Comparison of ENCODE assay signal across 16 cellular contexts in genomic region chr11:72048718-72049460, GRCh38. TPM values are rescaled to one million over a fixed set of nuclear protein-coding genes. Genes with fewer than 3 reads are reported as not detected.
DNase-seq lines count a peak whose midpoint lies in the region; ATAC-seq and TF ChIP-seq lines count a peak whose summit lies in the region.
"Had no signal": no experiment of that assay in that cellular context is flagged by ENCODE, and none has a peak within 500 bp of the region (broad histone marks: within the 10 kb centered on the region; RNA-seq: fewer than 3 reads in every experiment).

No MANE protein-coding gene starts in this region.

- WGBS in heart left ventricle, 4 donors: 74 to 83% (median 77%) methylated on average over 4 of the region's 4 CpGs
- 83% methylated on average over 4 of the region's 4 CpGs for WGBS in esophagus muscularis mucosa

- TF ChIP-seq CTCF in heart left ventricle (IDR thresholded peaks at IDR 0.05): no peak
- TF ChIP-seq CTCF in esophagus muscularis mucosa (IDR thresholded peaks at IDR 0.05): no peak
- no peak for TF ChIP-seq CTCF in neural crest cell (conservative IDR thresholded peaks at IDR 0.05)

- H3K27ac ChIP-seq in heart left ventricle (peak overlapping the region in 9 of 12 donors; percentile 2 to 58 (median 33)), esophagus muscularis mucosa (replicated peaks in 1 of 4) (peak overlapping the region; percentile 22 to 55 (median 38))
- H3K27ac ChIP-seq: RWPE1 had no signal

- peaks cover 14% of the 10 kb centered on the region for H3K4me1 Mint-ChIP-seq in neural crest cell

- TF ChIP-seq POLR2A in heart left ventricle (IDR thresholded peaks at IDR 0.05) (no peak), esophagus muscularis mucosa (IDR thresholded peaks at IDR 0.05; ENCODE audit: low read depth) (no peak)

- no peak for TF ChIP-seq EP300 in esophagus muscularis mucosa (IDR thresholded peaks at IDR 0.05)

- H3K9me3 Mint-ChIP-seq in neural crest cell: no peaks in the 10 kb centered on the region
- H3K9me3 Mint-ChIP-seq: memory B cell had no signal

- no peaks in the 10 kb centered on the region for H3K27me3 Mint-ChIP-seq in neural crest cell (ENCODE audit: low read depth)
- H3K27me3 Mint-ChIP-seq: memory B cell had no signal

- H3K36me3 ChIP-seq in heart left ventricle (peaks cover 0 to 32% (median 0%) of the 10 kb centered on the region in 9 donors), esophagus muscularis mucosa (peaks cover 0 to 6% (median 0%) of the 10 kb centered on the region in 4 donors)

- H3K36me3 Mint-ChIP-seq in neural crest cell (ENCODE audit: low read depth): peaks cover 3% of the 10 kb centered on the region

- DNase-seq in heart left ventricle: peak in 1 of 5 donors; percentile 19
- no peak for DNase-seq in cardiac septum (ENCODE audit: low spot score)
- DNase-seq in esophagus muscularis mucosa (ENCODE audit: extremely low spot score): no peak
- no peak for DNase-seq in neural crest cell (ENCODE audit: low read depth, low spot score)
- DNase-seq in ureter (ENCODE audit: low spot score): peak; percentile 43
- no peak for DNase-seq in RPMI8226
- DNase-seq: DND-41; effector CD4-positive, alpha-beta T cell; NCI-H345 had no signal

- ATAC-seq in heart left ventricle (peak in 1 of 4 donors; percentile 73), HG03196 (IDR thresholded peaks at IDR 0.05; ENCODE audit: unreplicated experiment) (no peak), HG03108 (IDR thresholded peaks at IDR 0.05; ENCODE audit: unreplicated experiment) (no peak)

- no peaks in the 10 kb centered on the region for H3K9me3 ChIP-seq in heart left ventricle
- no peaks in the 10 kb centered on the region for H3K9me3 ChIP-seq in esophagus muscularis mucosa

- H3K4me3 ChIP-seq in heart left ventricle (no peak overlapping the region), esophagus muscularis mucosa (no peak overlapping the region)

- H3K27me3 ChIP-seq in heart left ventricle (no peaks in the 10 kb centered on the region), esophagus muscularis mucosa (no peaks in the 10 kb centered on the region)

- H3K4me1 ChIP-seq in heart left ventricle (peaks cover 0 to 12% (median 6%) of the 10 kb centered on the region in 12 donors), esophagus muscularis mucosa (peaks cover 5 to 34% (median 22%) of the 10 kb centered on the region in 4 donors)

- H3K4me3 Mint-ChIP-seq in neural crest cell: no peak overlapping the region
- H3K4me3 Mint-ChIP-seq: memory B cell had no signal

- intact Hi-C loops in heart left ventricle (cut with DNase I): no loop called here
- intact Hi-C loops in cardiac septum (cut with DNase I): no loop called here
- intact Hi-C loops in esophagus muscularis mucosa (cut with DNase I): no loop called here

- H3K27ac Mint-ChIP-seq in neural crest cell (ENCODE audit: unreplicated experiment): peak overlapping the region; percentile 95
- H3K27ac Mint-ChIP-seq: memory B cell had no signal

RNA-seq across cellular contexts. Expression of gene NUMA1, which starts 31.5 kb away (rescaled TPM):
- total RNA-seq in heart left ventricle (100 to 1,000 TPM in 5 of 9 donors, 10 to 100 TPM in 4; 62.7 to 193 (median 101) TPM), cardiac septum (86.0 TPM), esophagus muscularis mucosa (100 to 1,000 TPM; 214 to 328 (median 272) TPM), neural crest cell (173 and 179 TPM in 2 replicates), ureter (264 TPM)
- polyA plus RNA-seq in heart left ventricle: 100 to 1,000 TPM in 1 of 2 donors, 10 to 100 TPM in 1; 83.9 to 142 TPM

RNA-seq across cellular contexts. Expression of gene LRRC51, which starts 31.8 kb away (rescaled TPM):
- total RNA-seq in heart left ventricle: 1 to 10 TPM; 2.0 to 8.3 (median 4.5) TPM
- polyA plus RNA-seq in heart left ventricle: 1 to 10 TPM; 3.0 to 9.3 TPM
- 4.2 TPM for total RNA-seq in cardiac septum
- total RNA-seq in esophagus muscularis mucosa: 10 to 100 TPM in 1 of 4 donors, 1 to 10 TPM in 3; 9.1 to 10.0 (median 9.2) TPM
- 11.6 and 13.5 TPM in 2 replicates for total RNA-seq in neural crest cell
- total RNA-seq in ureter: 22.4 TPM

RNA-seq across cellular contexts. Expression of gene IL18BP, which starts 50.2 kb away (rescaled TPM):
- total RNA-seq in heart left ventricle: 10 to 100 TPM in 2 of 9 donors, 1 to 10 TPM in 7; 1.1 to 86.5 (median 5.1) TPM
- polyA plus RNA-seq in heart left ventricle: 1 to 10 TPM; 4.1 to 4.4 TPM
- total RNA-seq in cardiac septum: 6.2 TPM
- total RNA-seq in esophagus muscularis mucosa: 1 to 10 TPM; 2.7 to 9.4 (median 5.9) TPM
- total RNA-seq in neural crest cell: 10.7 and 10.8 TPM in 2 replicates
- total RNA-seq in ureter: 13.1 TPM

RNA-seq across cellular contexts. Expression of gene LAMTOR1, which starts 54.2 kb away (rescaled TPM):
- total RNA-seq in heart left ventricle (100 to 1,000 TPM in 2 of 9 donors, 10 to 100 TPM in 7; 68.7 to 119 (median 84.8) TPM), cardiac septum (79.3 TPM), esophagus muscularis mucosa (100 to 1,000 TPM in 2 of 4 donors, 10 to 100 TPM in 2; 86.8 to 103 (median 98.0) TPM), neural crest cell (79.1 and 79.6 TPM in 2 replicates), ureter (92.2 TPM)
- 100 to 1,000 TPM in 1 of 2 donors, 10 to 100 TPM in 1; 80.3 to 159 TPM for polyA plus RNA-seq in heart left ventricle

RNA-seq across cellular contexts. Expression of gene TOMT, which starts 56.8 kb away (rescaled TPM):
- total RNA-seq in heart left ventricle (under 1 TPM in 1 of 9 donors, not detected in 8; 0.23 TPM), cardiac septum (not detected), esophagus muscularis mucosa (not detected), neural crest cell (not detected in 2 replicates), ureter (not detected)
- not detected for polyA plus RNA-seq in heart left ventricle
- total RNA-seq: renal cortical epithelial cell had no signal
- polyA plus RNA-seq: adipose tissue, AG04450 had no signal
